In the genomic region with DNA sequence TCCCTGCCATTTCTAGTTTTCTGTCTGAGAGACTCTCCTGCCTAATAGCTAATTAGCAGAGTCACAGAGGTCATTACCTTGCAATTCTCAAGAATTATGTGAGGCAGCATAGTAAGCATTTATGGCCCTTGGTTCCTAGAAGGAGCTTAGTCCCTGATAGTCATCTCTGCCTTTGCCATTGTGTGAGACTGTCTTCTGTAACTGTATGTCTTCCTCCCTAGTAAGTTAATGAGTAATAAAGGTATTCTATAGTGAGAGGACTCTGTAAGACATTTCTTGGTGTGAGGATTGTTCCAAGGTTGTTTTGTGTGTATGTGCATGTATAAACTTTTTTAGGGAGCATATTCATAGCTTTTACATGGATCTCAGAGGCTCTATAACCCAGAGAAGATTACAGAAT, we compare ENCODE assay signal across 24 cellular contexts.
"Had no signal": no experiment of that assay in that cellular context is flagged by ENCODE, and none has a peak within 500 bp of the region (broad histone marks: within the 10 kb centered on the region; RNA-seq: fewer than 3 reads in every experiment).

No MANE protein-coding gene starts in this region.

- ATAC-seq: psoas muscle; right cardiac atrium; right lobe of liver; stimulated activated effector memory CD8-positive, alpha-beta T cell treated with anti-CD3 and anti-CD28 coated beads, Interleukin-12 subunit alpha, Interleukin-12 subunit beta, amount 100 ng/mL, for 72 hours; stimulated activated naive B cell treated with anti-CD40 and anti-IgM and Interleukin-4, amounts not matched to agents 10 μg/mL and 1 μg/mL and 100 μg/mL, for 72 hours had no signal

- H3K27me3 ChIP-seq: neural progenitor cell, ovary, right lobe of liver, sigmoid colon, stomach, thyroid gland, upper lobe of left lung, vagina had no signal

- H3K36me3 ChIP-seq: neural progenitor cell, ovary, sigmoid colon, stomach, thoracic aorta, thyroid gland, tibial nerve, upper lobe of left lung, vagina had no signal

- DNase-seq: occipital lobe; ovary; posterior cingulate gyrus; psoas muscle; right cardiac atrium; right lobe of liver; sigmoid colon; small intestine; stimulated activated CD4-positive, alpha-beta T cell treated with anti-CD3 and anti-CD28 coated beads, Interleukin-15, amount 100 ng/mL, for 24 hours; stimulated activated CD4-positive, alpha-beta T cell treated with anti-CD3 and anti-CD28 coated beads, Interleukin-2, amount 100 ng/mL, for 24 hours; stimulated activated CD4-positive, alpha-beta T cell treated with anti-CD3 and anti-CD28 coated beads, Interleukin-2, amount 100 ng/mL, for 48 hours; stimulated activated CD4-positive, alpha-beta T cell treated with anti-CD3 and anti-CD28 coated beads, Interleukin-4, amount 100 ng/mL, for 24 hours; stimulated activated naive B cell treated with anti-CD40 and anti-IgM and Interleukin-4, amounts not matched to agents 10 μg/mL and 1 μg/mL and 100 μg/mL, for 72 hours; stimulated activated naive CD4-positive, alpha-beta T cell treated with Interleukin-2 at 50 U/mL for 16 hours; stomach; thyroid gland; trophoblast cell; upper lobe of left lung had no signal

- H3K9me3 ChIP-seq: ovary, psoas muscle, right lobe of liver, sigmoid colon, thoracic aorta, thyroid gland, tibial nerve, upper lobe of left lung, vagina had no signal

- H3K27ac ChIP-seq: neural progenitor cell, ovary, parathyroid adenoma, psoas muscle, right lobe of liver, sigmoid colon, stomach, thoracic aorta, thyroid gland, tibial nerve, upper lobe of left lung, vagina had no signal

- H3K4me3 ChIP-seq: neural progenitor cell, ovary, psoas muscle, right lobe of liver, sigmoid colon, stomach, thoracic aorta, thyroid gland, tibial nerve, upper lobe of left lung, vagina had no signal
